In the genomic region with DNA sequence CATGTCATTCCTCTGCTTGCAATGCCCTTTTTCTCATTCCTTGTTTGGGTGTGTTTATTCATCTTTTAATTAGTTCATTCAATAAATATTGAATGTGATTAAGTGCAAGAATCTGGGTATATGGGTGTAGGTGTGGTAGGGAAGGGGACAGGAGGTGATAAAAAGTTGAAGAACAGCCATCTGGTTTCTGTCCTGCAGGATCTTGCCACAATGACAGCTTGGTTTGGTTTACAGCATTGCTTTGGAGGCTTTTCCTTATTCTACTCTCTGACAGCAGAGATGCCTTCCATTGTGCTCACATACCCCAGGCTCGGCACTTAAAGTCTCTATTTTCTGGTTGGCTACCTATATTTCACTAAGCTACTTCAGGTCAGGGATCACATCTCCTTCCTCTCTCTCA, we compare ENCODE assay signal across 17 cellular contexts. TPM values are rescaled to one million over a fixed set of nuclear protein-coding genes. Genes with fewer than 3 reads are reported as not detected.
DNase-seq lines count a peak whose midpoint lies in the region; ATAC-seq and TF ChIP-seq lines count a peak whose summit lies in the region.
"Had no signal": no experiment of that assay in that cellular context is flagged by ENCODE, and none has a peak within 500 bp of the region (broad histone marks: within the 10 kb centered on the region; RNA-seq: fewer than 3 reads in every experiment).

No MANE protein-coding gene starts in this region.

- no peak overlapping the region for H3K4me3 ChIP-seq in SJCRH30
- H3K4me3 ChIP-seq in mucosa of descending colon = no peak overlapping the region
- H3K4me3 ChIP-seq in effector memory CD4-positive, alpha-beta T cell (ENCODE audit: insufficient read depth, low read depth, low read length, poor library complexity, severe bottlenecking) = no peak overlapping the region
- H3K4me3 ChIP-seq: GM23248 had no signal

- H3K4me1 ChIP-seq in SJCRH30 = peaks cover 27% of the 10 kb centered on the region
- H3K4me1 ChIP-seq in mucosa of descending colon (ENCODE audit: low read depth) = peaks cover 22% of the 10 kb centered on the region
- no peaks in the 10 kb centered on the region for H3K4me1 ChIP-seq in effector memory CD4-positive, alpha-beta T cell (ENCODE audit: control insufficient read depth, insufficient read depth, low read length, poor library complexity, severe bottlenecking)

- DNase-seq in left ventricle myocardium superior = no peak
- DNase-seq in Right ventricle myocardium inferior (ENCODE audit: missing footprints) = no peak
- no peak for DNase-seq in SJCRH30
- DNase-seq in mucosa of descending colon = no peak
- DNase-seq in SIG-M5 (lab: John Stamatoyannopoulos, UW) = no peak
- no peak for DNase-seq in effector memory CD4-positive, alpha-beta T cell
- DNase-seq: C1 segment of cervical spinal cord; Caco-2; CD4-positive, alpha-beta memory T cell; DMS153; DND-41; GM23248; H7; HCEC 1CT had no signal

- intact Hi-C loops in left ventricle myocardium superior (cut with micrococcal nuclease) (no loop called here), Right ventricle myocardium inferior (cut with DNase I) (no loop called here), mucosa of descending colon (cut with DNase I, micrococcal nuclease) (no loop called here)

- TF ChIP-seq CTCF in mucosa of descending colon (IDR thresholded peaks at IDR 0.05) = no peak

- H3K27me3 ChIP-seq in SJCRH30 = no peaks in the 10 kb centered on the region
- H3K27me3 ChIP-seq in effector memory CD4-positive, alpha-beta T cell (replicated peaks; ENCODE audit: control insufficient read depth, insufficient read depth, low read length, poor library complexity, severe bottlenecking) = no peaks in the 10 kb centered on the region

- H3K27ac ChIP-seq in SJCRH30 = peak overlapping the region; percentile 77
- no peak overlapping the region for H3K27ac ChIP-seq in effector memory CD4-positive, alpha-beta T cell (ENCODE audit: insufficient read depth, low read length, poor library complexity, severe bottlenecking)
- H3K27ac ChIP-seq: GM23248 had no signal

- no peaks in the 10 kb centered on the region for H3K36me3 ChIP-seq in SJCRH30
- no peaks in the 10 kb centered on the region for H3K36me3 ChIP-seq in mucosa of descending colon (ENCODE audit: low read depth)
- no peaks in the 10 kb centered on the region for H3K36me3 ChIP-seq in effector memory CD4-positive, alpha-beta T cell (ENCODE audit: control insufficient read depth, insufficient read depth, low read length)

- H3K9me3 ChIP-seq in SJCRH30 (replicated peaks) (no peaks in the 10 kb centered on the region), mucosa of descending colon (no peaks in the 10 kb centered on the region)
- H3K9me3 ChIP-seq in effector memory CD4-positive, alpha-beta T cell (ENCODE audit: control insufficient read depth, low read length) = no peaks in the 10 kb centered on the region
- H3K9me3 ChIP-seq: Caco-2 had no signal

- ATAC-seq in left ventricle myocardium superior (peak; percentile 40), Right ventricle myocardium inferior (no peak), mucosa of descending colon (peak; percentile 22)

RNA-seq across cellular contexts. Expression of a gene that starts 3.0 kb away (rescaled TPM):
- total RNA-seq in left ventricle myocardium superior = not detected
- total RNA-seq in Right ventricle myocardium inferior = not detected
- 0.08 TPM in 1 of 2 replicates, not detected in the other for total RNA-seq in SJCRH30 (2014; rRNA removed; shearing (Covaris generic))
- total RNA-seq in mucosa of descending colon = 10 to 100 TPM in 1 of 3 donors, 1 to 10 TPM in 2; 1.6 to 36.1 (median 9.3) TPM
- total RNA-seq: A172, A673, GM23248, H1, H7 had no signal

RNA-seq across cellular contexts. Expression of a gene that starts 45.6 kb away (rescaled TPM):
- 149 TPM for total RNA-seq in left ventricle myocardium superior
- total RNA-seq in Right ventricle myocardium inferior = 161 TPM
- not detected in 2 replicates for total RNA-seq in SJCRH30 (2014; rRNA removed; shearing (Covaris generic))
- 100 to 1,000 TPM; 135 to 592 (median 270) TPM for total RNA-seq in mucosa of descending colon
- total RNA-seq: A172; A673; CD4-positive, alpha-beta memory T cell; GM23248; H1; H7 had no signal

Comparison
In these comparisons a context has a peak if more than half of its experiments do, and no peak if none do; other contexts are left out.
1. RNA of a gene that starts 45.6 kb away (total RNA-seq): 135 to 592 TPM in mucosa of descending colon, 161 TPM in Right ventricle myocardium inferior (single experiment) and 149 TPM in left ventricle myocardium superior (single experiment); not detected in SJCRH30; every median in the first group is over 100 times any median in the second.